Comparison of ENCODE assay signal across 17 cellular contexts in genomic region chr5:136518814-136519213, GRCh38.
"Had no signal": no experiment of that assay in that cellular context is flagged by ENCODE, and none has a peak within 500 bp of the region (broad histone marks: within the 10 kb centered on the region; RNA-seq: fewer than 3 reads in every experiment).

No MANE protein-coding gene starts in this region.

- H3K27ac ChIP-seq: gastrocnemius medialis, heart left ventricle, left ventricle myocardium inferior had no signal

- H3K36me3 ChIP-seq: gastrocnemius medialis, heart left ventricle, left ventricle myocardium inferior had no signal

- H3K4me3 ChIP-seq: gastrocnemius medialis, heart left ventricle, left ventricle myocardium inferior had no signal

- H3K9me3 ChIP-seq: gastrocnemius medialis, heart left ventricle, left ventricle myocardium inferior had no signal

- ATAC-seq: activated CD8-positive, alpha-beta T cell treated with anti-CD3 and anti-CD28 coated beads, Interleukin-2, amount 10 ng/mL, durations not matched to agents 7 days and 5 days; gastrocnemius medialis; heart left ventricle; natural killer cell; T-helper 17 cell; WTC11 had no signal

- H3K27me3 ChIP-seq: gastrocnemius medialis had no signal

- DNase-seq: activated CD4-positive, alpha-beta T cell treated with anti-CD3 and anti-CD28 coated beads for 48 hours; activated CD8-positive, alpha-beta memory T cell treated with anti-CD3 and anti-CD28 coated beads, Interleukin-2, amount 50 U/mL, for 4 hours; activated CD8-positive, alpha-beta T cell treated with anti-CD3 and anti-CD28 coated beads, Interleukin-2, amount 10 ng/mL, durations not matched to agents 7 days and 5 days; activated gamma-delta T cell treated with Interleukin-2 at 50 U/mL for 16 hours; activated naive CD8-positive, alpha-beta T cell treated with anti-CD3 and anti-CD28 coated beads for 36 hours; activated T-cell treated with anti-CD3 and anti-CD28 coated beads, Interleukin-2, amount 50 U/mL, for 48 hours; anterior cingulate cortex; effector memory CD4-positive, alpha-beta T cell; gastrocnemius medialis; heart left ventricle; left ventricle myocardium inferior; natural killer cell; posterior cingulate gyrus; stimulated activated CD4-positive, alpha-beta T cell treated with anti-CD3 and anti-CD28 coated beads, Interleukin-2, amount 100 ng/mL, for 48 hours; stimulated activated naive CD4-positive, alpha-beta T cell treated with Interleukin-2 at 50 U/mL for 16 hours; T-helper 17 cell had no signal

- H3K4me1 ChIP-seq: gastrocnemius medialis, heart left ventricle, left ventricle myocardium inferior had no signal
